8 cellular contexts compared by ENCODE assay signal in genomic region chr11:118224512-118225180, GRCh38. TPM values are rescaled to one million over a fixed set of nuclear protein-coding genes. Genes with fewer than 3 reads are reported as not detected.
DNase-seq lines count a peak whose midpoint lies in the region; ATAC-seq and TF ChIP-seq lines count a peak whose summit lies in the region.

TSS of gene JAML (minus strand) at chr11:118225011. CDS start at chr11:118214866, 10,145 bp downstream.

- H3K4me3 ChIP-seq in HL-60 (replicated peaks; ENCODE audit: insufficient read depth, low read length): peak within 1 kb of the TSS; percentile 5; the same call in 1 of the 2 replicates
- H3K4me3 ChIP-seq in neutrophil (ENCODE audit: low read depth in 1 of 2, low read length in 1 of 2): peak within 1 kb of the TSS; percentile 77 to 96

- H3K4me1 Mint-ChIP-seq in activated T-cell treated with anti-CD3 and anti-CD28 coated beads, Interleukin-2, amount 50 U/mL, for 72 hours (ENCODE audit: low read depth): peaks cover 42% of the 10 kb centered on the region

- H3K27ac Mint-ChIP-seq in activated T-cell treated with anti-CD3 and anti-CD28 coated beads, Interleukin-2, amount 50 U/mL, for 72 hours: no peak within 1 kb of the TSS

- in situ Hi-C loops in GM13977 (cut with MboI; ENCODE audit: low pct_unique_long_range_greater_than_20kb, low sequenced_read_pairs, unreplicated experiment): no loop called here

- H3K27me3 ChIP-seq in HL-60 (ENCODE audit: insufficient read depth, poor library complexity, severe bottlenecking) (no peaks in the 10 kb centered on the region), neutrophil (no peaks in the 10 kb centered on the region)

- H3K9me3 Mint-ChIP-seq in activated T-cell treated with anti-CD3 and anti-CD28 coated beads, Interleukin-2, amount 50 U/mL, for 72 hours: peaks cover 4 to 7% of the 10 kb centered on the region in 2 donors

- H3K27ac ChIP-seq in HL-60 (replicated peaks): peak within 1 kb of the TSS; percentile 63
- H3K27ac ChIP-seq in neutrophil: peak within 1 kb of the TSS; percentile 97

- H3K4me1 ChIP-seq in neutrophil (ENCODE audit: control insufficient read depth in 1 of 2, insufficient read depth in 1 of 2, low read depth in 1 of 2, low read length in 1 of 2): peaks cover 81 to 99% of the 10 kb centered on the region in 2 experiments

- H3K4me3 Mint-ChIP-seq in activated T-cell treated with anti-CD3 and anti-CD28 coated beads, Interleukin-2, amount 50 U/mL, for 72 hours: peak within 1 kb of the TSS; percentile 81 to 93

- H3K36me3 Mint-ChIP-seq in activated T-cell treated with anti-CD3 and anti-CD28 coated beads, Interleukin-2, amount 50 U/mL, for 72 hours (ENCODE audit: insufficient read depth in 2 of 2): peaks cover 26 to 66% of the 10 kb centered on the region in 2 donors

- H3K9me3 ChIP-seq in neutrophil: no peaks in the 10 kb centered on the region

- TF ChIP-seq CTCF in GM13977 (IDR thresholded peaks at IDR 0.05; ENCODE audit: extremely low read depth, insufficient read depth, missing control alignments): no peak
- TF ChIP-seq CTCF in HL-60 (IDR thresholded peaks at IDR 0.05; ENCODE audit: insufficient read depth, low read length): no peak
- TF ChIP-seq CTCF in neutrophil (IDR thresholded peaks at IDR 0.05): peak; percentile 27

- DNase-seq in GM13977 (ENCODE audit: low spot score): peak; percentile 20
- DNase-seq in HL-60 (ENCODE audit: low read depth in 1 of 2, low spot score in 1 of 2): peak; percentile 56 to 87
- peak; percentile 73 to 83 for DNase-seq in activated T-cell treated with anti-CD3 and anti-CD28 coated beads, Interleukin-2, amount 50 U/mL, for 72 hours
- DNase-seq in DMS79 treated with DMSO at 0.1 percent for 48 hours (lab: John Stamatoyannopoulos, UW): no peak
- DNase-seq in NCI-H2029 (lab: John Stamatoyannopoulos, UW): no peak

- H3K27me3 Mint-ChIP-seq in activated T-cell treated with anti-CD3 and anti-CD28 coated beads, Interleukin-2, amount 50 U/mL, for 72 hours (ENCODE audit: low read depth): no peaks in the 10 kb centered on the region

- peak; percentile 69 to 74 for ATAC-seq in activated T-cell treated with anti-CD3 and anti-CD28 coated beads, Interleukin-2, amount 50 U/mL, for 72 hours (replicated peaks in 1 of 2)
- ATAC-seq in GM19023 (IDR thresholded peaks at IDR 0.05; ENCODE audit: unreplicated experiment) (no peak), GM21576 (IDR thresholded peaks at IDR 0.05; ENCODE audit: unreplicated experiment) (no peak)

- peaks cover 48% of the 10 kb centered on the region for H3K36me3 ChIP-seq in neutrophil

RNA-seq across cellular contexts. Expression of gene JAML, which starts in this region (rescaled TPM):
- total RNA-seq in activated T-cell treated with anti-CD3 and anti-CD28 coated beads, Interleukin-2, amount 50 U/mL, for 72 hours: 100 to 1,000 TPM; 272 to 369 TPM

Comparison
In these comparisons a context has a peak if more than half of its experiments do, and no peak if none do; other contexts are left out.
1. DNase-seq: peak in GM13977 (single experiment), HL-60 (2 of 2) and activated T-cell treated with anti-CD3 and anti-CD28 coated beads, Interleukin-2, amount 50 U/mL, for 72 hours (2 of 2); none in DMS79 treated with DMSO at 0.1 percent for 48 hours (single experiment) and NCI-H2029 (single experiment).
2. ATAC-seq: peak in activated T-cell treated with anti-CD3 and anti-CD28 coated beads, Interleukin-2, amount 50 U/mL, for 72 hours (2 of 2); none in GM19023 (single experiment) and GM21576 (single experiment).